Comparison of ENCODE assay signal across 9 cellular contexts in genomic region chr2:144514731-144515424, GRCh38. TPM values are rescaled to one million over a fixed set of nuclear protein-coding genes. Genes with fewer than 3 reads are reported as not detected.
DNase-seq lines count a peak whose midpoint lies in the region; ATAC-seq, FAIRE-seq and TF ChIP-seq lines count a peak whose summit lies in the region.
"Had no signal": no experiment of that assay in that cellular context is flagged by ENCODE, and none has a peak within 500 bp of the region (broad histone marks: within the 10 kb centered on the region; RNA-seq: fewer than 3 reads in every experiment).

No MANE protein-coding gene starts in this region.

- 16% methylated on average over 7 of the region's 7 CpGs for WGBS in liver

- peak overlapping the region; percentile 98 for H3K4me2 ChIP-seq in astrocyte (ENCODE audit: low read length)
- H3K4me2 ChIP-seq: PC-9 had no signal

- FAIRE-seq in astrocyte (lab: Jason Lieb, UNC): no peak

- H3K9me3 ChIP-seq in astrocyte (ENCODE audit: insufficient read depth, low read depth, low read length): no peaks in the 10 kb centered on the region
- no peaks in the 10 kb centered on the region for H3K9me3 ChIP-seq in liver (ENCODE audit: control insufficient read depth in 4 of 4, low read length in 3 of 4)
- H3K9me3 ChIP-seq in stomach smooth muscle (ENCODE audit: control insufficient read depth in 2 of 2, low read length in 2 of 2): no peaks in the 10 kb centered on the region

- H3K36me3 ChIP-seq in astrocyte (ENCODE audit: insufficient read depth, low read length) (no peaks in the 10 kb centered on the region), liver (ENCODE audit: control insufficient read depth in 4 of 4, insufficient read depth in 3 of 4, low read depth in 1 of 4, low read length in 3 of 4) (no peaks in the 10 kb centered on the region), stomach smooth muscle (ENCODE audit: control insufficient read depth in 2 of 2, insufficient read depth in 2 of 2, low read length in 2 of 2) (no peaks in the 10 kb centered on the region)

- H3K27ac ChIP-seq in astrocyte (ENCODE audit: low read depth, low read length) (peak overlapping the region; percentile 99), liver (ENCODE audit: low read depth in 1 of 2, low read length in 2 of 2) (peak overlapping the region; percentile 51 to 85), stomach smooth muscle (ENCODE audit: low read length) (peak overlapping the region; percentile 73)
- H3K27ac ChIP-seq: PC-9 had no signal

- H3K4me3 Mint-ChIP-seq in IgD-negative memory B cell: peak overlapping the region; percentile 85 to 94 (median 90)
- peak overlapping the region; percentile 93 for H3K4me3 Mint-ChIP-seq in astrocyte (ENCODE audit: unreplicated experiment)

- H3K79me2 ChIP-seq in astrocyte (ENCODE audit: insufficient read depth, low read length): peaks cover 71% of the 10 kb centered on the region

- H3K9ac ChIP-seq in astrocyte (ENCODE audit: low read length): peak overlapping the region; percentile 98
- peak overlapping the region; percentile 56 to 74 for H3K9ac ChIP-seq in liver (ENCODE audit: low read depth in 1 of 2, low read length in 2 of 2)
- H3K9ac ChIP-seq in stomach smooth muscle (ENCODE audit: low read length in 2 of 2): peak overlapping the region; percentile 69 to 78

- H3K4me1 ChIP-seq in astrocyte (ENCODE audit: insufficient read depth, low read length) (peaks cover 60% of the 10 kb centered on the region), liver (ENCODE audit: control insufficient read depth in 4 of 4, insufficient read depth in 4 of 4, low read length in 3 of 4) (peaks cover 4 to 29% (median 8%) of the 10 kb centered on the region in 4 donors), stomach smooth muscle (ENCODE audit: control insufficient read depth, insufficient read depth, low read length) (peaks cover 9% of the 10 kb centered on the region)

- peak overlapping the region; percentile 81 to 97 (median 94) for H3K27ac Mint-ChIP-seq in IgD-negative memory B cell
- peak overlapping the region; percentile 94 for H3K27ac Mint-ChIP-seq in astrocyte (ENCODE audit: unreplicated experiment)

- H3K36me3 Mint-ChIP-seq in IgD-negative memory B cell: peaks cover 2% of the 10 kb centered on the region
- peaks cover 4% of the 10 kb centered on the region for H3K36me3 Mint-ChIP-seq in astrocyte (ENCODE audit: low read depth, unreplicated experiment)

- H3K9me3 Mint-ChIP-seq in IgD-negative memory B cell (peaks cover 0 to 3% (median 0%) of the 10 kb centered on the region in 3 donors), astrocyte (ENCODE audit: unreplicated experiment) (peaks cover 2% of the 10 kb centered on the region)

- H3K27me3 Mint-ChIP-seq in IgD-negative memory B cell (peaks cover 4% of the 10 kb centered on the region), astrocyte (ENCODE audit: low read depth, unreplicated experiment) (no peaks in the 10 kb centered on the region)

- no peak overlapping the region for H2AFZ ChIP-seq in astrocyte (ENCODE audit: low read depth, low read length)
- H2AFZ ChIP-seq: PC-9 had no signal

- TF ChIP-seq CTCF in astrocyte (IDR thresholded peaks at IDR 0.05; ENCODE audit: insufficient read depth, low read depth, low read length): no peak
- no peak for TF ChIP-seq CTCF in liver (IDR thresholded peaks at IDR 0.05; ENCODE audit: low read depth, low read length, missing input control)

- no peak for TF ChIP-seq RAD21 in liver (IDR thresholded peaks at IDR 0.05)

- no peak for DNase-seq in astrocyte (ENCODE audit: low read depth)
- DNase-seq in LoVo (ENCODE audit: low spot score): no peak
- DNase-seq: PC-9 had no signal

- H3K27me3 ChIP-seq in astrocyte (ENCODE audit: insufficient read depth, low read length) (peaks cover 6% of the 10 kb centered on the region), liver (ENCODE audit: control insufficient read depth in 4 of 4, insufficient read depth in 4 of 4, low read length in 3 of 4) (peaks cover 0 to 6% (median 3%) of the 10 kb centered on the region in 4 donors), stomach smooth muscle (ENCODE audit: control insufficient read depth in 1 of 2, insufficient read depth in 2 of 2, low read length in 2 of 2) (peaks cover 23 to 50% of the 10 kb centered on the region in 2 donors)

- H3K4me3 ChIP-seq in astrocyte (ENCODE audit: insufficient read depth, low read depth, low read length) (peak overlapping the region; percentile 73), liver (ENCODE audit: low read depth in 1 of 3, low read length in 3 of 3) (peak overlapping the region in 2 of 3 donors; percentile 34 to 73), stomach smooth muscle (ENCODE audit: low read length in 2 of 2) (peak overlapping the region; percentile 47 to 83)
- H3K4me3 ChIP-seq: PC-9 had no signal

- peaks cover 43 to 54% (median 51%) of the 10 kb centered on the region in 3 donors for H3K4me1 Mint-ChIP-seq in IgD-negative memory B cell
- peaks cover 46% of the 10 kb centered on the region for H3K4me1 Mint-ChIP-seq in astrocyte (ENCODE audit: low read depth, unreplicated experiment)

- ATAC-seq in HG02798 (IDR thresholded peaks at IDR 0.05; ENCODE audit: poor library complexity, unreplicated experiment) (no peak), HG03439 (IDR thresholded peaks at IDR 0.05; ENCODE audit: unreplicated experiment) (no peak), HG02884 (IDR thresholded peaks at IDR 0.05; ENCODE audit: unreplicated experiment) (no peak)

- peaks cover 19% of the 10 kb centered on the region for H4K20me1 ChIP-seq in astrocyte (ENCODE audit: insufficient read depth, low read length)

TF ChIP-seq in liver, 16 proteins besides CTCF, POLR2A, EP300 and RAD21:
- TF ChIP-seq FOXA1 (IDR thresholded peaks at IDR 0.05): no peak
- no peak for TF ChIP-seq ATF3 (IDR thresholded peaks at IDR 0.05)
- TF ChIP-seq HNF4A (conservative IDR thresholded peaks at IDR 0.05): no peak
- no peak for TF ChIP-seq TAF1 (conservative IDR thresholded peaks at IDR 0.05)
- no peak for TF ChIP-seq GABPA (IDR thresholded peaks at IDR 0.05 in 1 of 2, conservative IDR thresholded peaks at IDR 0.05 in 1 of 2)
- TF ChIP-seq RXRA (IDR thresholded peaks at IDR 0.05): no peak
- TF ChIP-seq SP1 (IDR thresholded peaks at IDR 0.05): no peak
- TF ChIP-seq YY1 (IDR thresholded peaks at IDR 0.05): no peak
- TF ChIP-seq, protein P1, sequence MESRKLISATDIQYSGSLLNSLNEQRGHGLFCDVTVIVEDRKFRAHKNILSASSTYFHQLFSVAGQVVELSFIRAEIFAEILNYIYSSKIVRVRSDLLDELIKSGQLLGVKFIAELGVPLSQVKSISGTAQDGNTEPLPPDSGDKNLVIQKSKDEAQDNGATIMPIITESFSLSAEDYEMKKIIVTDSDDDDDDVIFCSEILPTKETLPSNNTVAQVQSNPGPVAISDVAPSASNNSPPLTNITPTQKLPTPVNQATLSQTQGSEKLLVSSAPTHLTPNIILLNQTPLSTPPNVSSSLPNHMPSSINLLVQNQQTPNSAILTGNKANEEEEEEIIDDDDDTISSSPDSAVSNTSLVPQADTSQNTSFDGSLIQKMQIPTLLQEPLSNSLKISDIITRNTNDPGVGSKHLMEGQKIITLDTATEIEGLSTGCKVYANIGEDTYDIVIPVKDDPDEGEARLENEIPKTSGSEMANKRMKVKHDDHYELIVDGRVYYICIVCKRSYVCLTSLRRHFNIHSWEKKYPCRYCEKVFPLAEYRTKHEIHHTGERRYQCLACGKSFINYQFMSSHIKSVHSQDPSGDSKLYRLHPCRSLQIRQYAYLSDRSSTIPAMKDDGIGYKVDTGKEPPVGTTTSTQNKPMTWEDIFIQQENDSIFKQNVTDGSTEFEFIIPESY (IDR thresholded peaks at IDR 0.05): no peak
- no peak for TF ChIP-seq FOXA2 (IDR thresholded peaks at IDR 0.05)
- no peak for TF ChIP-seq NR2F2 (IDR thresholded peaks at IDR 0.05)
- no peak for TF ChIP-seq JUND (IDR thresholded peaks at IDR 0.05)

RNA-seq across cellular contexts. Expression of gene ZEB2, which starts 5.0 kb away (rescaled TPM):
- 51.5 TPM for polyA plus RNA-seq in IgD-negative memory B cell
- 84.9 and 90.9 TPM in 2 replicates for total RNA-seq in astrocyte
- 10 to 100 TPM; 35.1 to 39.6 TPM for total RNA-seq in liver
- 1 to 10 TPM; 7.6 to 9.3 TPM for polyA plus RNA-seq in liver
